In genomic region chr9:95891067-95891466, GRCh38 we compare ENCODE assay signal across 2 cellular contexts.
TF ChIP-seq lines count a peak whose summit lies in the region.

No MANE protein-coding gene starts in this region.

TF ChIP-seq in A549, 52 proteins besides CTCF, POLR2A, EP300 and RAD21:
- TF ChIP-seq MAFK (IDR thresholded peaks at IDR 0.05; ENCODE audit: partially characterized antibody) = peak; percentile 37
- no peak for TF ChIP-seq FOXS1 (CRISPR knock-in tag; IDR thresholded peaks at IDR 0.05)

TF ChIP-seq in IMR-90, 13 proteins besides CTCF, POLR2A, EP300 and RAD21:
- TF ChIP-seq FOS (IDR thresholded peaks at IDR 0.05; ENCODE audit: low read depth, low read length) (no peak), CEBPB (IDR thresholded peaks at IDR 0.05; ENCODE audit: low read depth, low read length) (0 out of 2 replicates have a peak, but pooled peaks have one; percentile 4)
